ENCODE assay signal across 1 cellular context in the genomic region with DNA sequence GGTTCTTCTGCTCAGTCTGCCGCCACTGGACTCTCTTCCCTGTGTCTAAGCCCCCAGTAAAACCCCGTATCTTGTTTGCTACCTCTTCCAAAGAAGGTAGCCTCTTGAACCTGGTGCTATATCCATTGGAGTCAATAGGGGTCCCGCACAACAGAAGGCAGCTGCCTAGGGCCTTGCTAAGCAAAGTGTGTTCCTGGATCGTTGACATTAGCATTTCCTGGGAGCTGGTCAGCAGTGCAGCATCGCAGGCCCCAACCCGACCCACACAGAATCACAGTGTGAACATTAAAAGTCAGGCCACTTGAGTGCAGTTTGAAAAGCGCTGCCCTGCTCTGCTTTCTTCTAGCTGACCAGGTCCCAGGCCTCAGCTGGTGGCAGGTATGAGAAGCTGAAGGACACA.
TF ChIP-seq lines count a peak whose summit lies in the region.

No MANE protein-coding gene starts in this region.

TF ChIP-seq in WTC11, 78 proteins besides CTCF, POLR2A, EP300 and RAD21 (continued from another document):
- no peak for TF ChIP-seq SMAD4 (CRISPR knock-in tag; IDR thresholded peaks at IDR 0.05)
